Comparison of ENCODE assay signal across 28 cellular contexts in genomic region chr13:76709851-76710250, GRCh38.
"Had no signal": no experiment of that assay in that cellular context is flagged by ENCODE, and none has a peak within 500 bp of the region (broad histone marks: within the 10 kb centered on the region; RNA-seq: fewer than 3 reads in every experiment).

No MANE protein-coding gene starts in this region.

- H3K27me3 ChIP-seq: esophagus muscularis mucosa, right atrium auricular region, suprapubic skin, vagina had no signal

- H3K36me3 Mint-ChIP-seq: activated naive CD4-positive, alpha-beta T cell treated with anti-CD3 and anti-CD28 coated beads, Interleukin-2, amount 10 ng/mL, durations not matched to agents 7 days and 5 days; naive B cell had no signal

- H3K4me3 ChIP-seq: esophagus muscularis mucosa, prostate gland, right atrium auricular region, skin epidermis, suprapubic skin, vagina had no signal

- DNase-seq: activated CD4-positive, alpha-beta T cell treated with anti-CD3 and anti-CD28 coated beads, Interleukin-2, amount 10 ng/mL, durations not matched to agents 7 days and 5 days; activated CD8-positive, alpha-beta memory T cell treated with anti-CD3 and anti-CD28 coated beads, Interleukin-2, amount 50 U/mL, for 4 hours; activated naive CD4-positive, alpha-beta T cell treated with anti-CD3 and anti-CD28 coated beads, Interleukin-2, amount 10 ng/mL, durations not matched to agents 7 days and 5 days; activated naive CD8-positive, alpha-beta T cell treated with anti-CD3 and anti-CD28 coated beads, Interleukin-2, amount 50 U/mL, for 24 hours; activated T-cell treated with anti-CD3 and anti-CD28 coated beads, Interleukin-2, amount 50 U/mL, for 4 hours; anterior cingulate cortex; cerebellar nuclear complex; effector memory CD4-positive, alpha-beta T cell; foreskin melanocyte; glutamatergic neuron; hippocampal formation; islet precursor cell; left colon; naive B cell; stimulated activated CD4-positive, alpha-beta T cell treated with anti-CD3 and anti-CD28 coated beads, Interleukin-15, amount 100 ng/mL, for 24 hours; stimulated activated CD4-positive, alpha-beta T cell treated with anti-CD3 and anti-CD28 coated beads, Interleukin-2, amount 100 ng/mL, for 48 hours; stimulated activated naive CD8-positive, alpha-beta T cell treated with anti-CD3 and anti-CD28 coated beads, Interleukin-15, amount 100 ng/mL, for 72 hours; trophoblast cell had no signal

- ATAC-seq: activated CD4-positive, CD25-positive, alpha-beta regulatory T cell treated with anti-CD3 and anti-CD28 coated beads, Interleukin-2, amount 50 U/mL, for 24 hours; activated naive CD8-positive, alpha-beta T cell treated with anti-CD3 and anti-CD28 coated beads, Interleukin-2, amount 50 U/mL, for 24 hours; activated T-cell treated with anti-CD3 and anti-CD28 coated beads, Interleukin-2, amount 50 U/mL, for 4 hours; left colon; stimulated activated naive CD8-positive, alpha-beta T cell treated with anti-CD3 and anti-CD28 coated beads, Interleukin-15, amount 100 ng/mL, for 72 hours had no signal

- H3K4me3 Mint-ChIP-seq: activated CD4-positive, alpha-beta T cell treated with anti-CD3 and anti-CD28 coated beads, Interleukin-2, amount 10 ng/mL, durations not matched to agents 7 days and 5 days; activated naive CD4-positive, alpha-beta T cell treated with anti-CD3 and anti-CD28 coated beads, Interleukin-2, amount 10 ng/mL, durations not matched to agents 7 days and 5 days; activated naive CD8-positive, alpha-beta T cell treated with anti-CD3 and anti-CD28 coated beads, Interleukin-2, amount 50 U/mL, for 24 hours; activated T-cell treated with anti-CD3 and anti-CD28 coated beads, Interleukin-2, amount 50 U/mL, for 4 hours; naive B cell; neural crest cell; stimulated activated naive CD8-positive, alpha-beta T cell treated with anti-CD3 and anti-CD28 coated beads, Interleukin-15, amount 100 ng/mL, for 72 hours; T-helper 1 cell treated with Interleukin-12 subunit alpha and Interleukin-12 subunit beta and Interleukin-4 antibody, amounts not matched to agents 30 μg/mL and 1 μg/mL, for 36 hours had no signal

- H3K9me3 Mint-ChIP-seq: activated CD4-positive, alpha-beta T cell treated with anti-CD3 and anti-CD28 coated beads, Interleukin-2, amount 10 ng/mL, durations not matched to agents 7 days and 5 days; activated naive CD4-positive, alpha-beta T cell treated with anti-CD3 and anti-CD28 coated beads, Interleukin-2, amount 10 ng/mL, durations not matched to agents 7 days and 5 days; activated naive CD8-positive, alpha-beta T cell treated with anti-CD3 and anti-CD28 coated beads, Interleukin-2, amount 50 U/mL, for 24 hours; activated T-cell treated with anti-CD3 and anti-CD28 coated beads, Interleukin-2, amount 50 U/mL, for 4 hours; naive B cell; stimulated activated naive CD8-positive, alpha-beta T cell treated with anti-CD3 and anti-CD28 coated beads, Interleukin-15, amount 100 ng/mL, for 72 hours; T-helper 1 cell treated with Interleukin-12 subunit alpha and Interleukin-12 subunit beta and Interleukin-4 antibody, amounts not matched to agents 30 μg/mL and 1 μg/mL, for 36 hours had no signal

- H3K27me3 Mint-ChIP-seq: activated CD4-positive, alpha-beta T cell treated with anti-CD3 and anti-CD28 coated beads, Interleukin-2, amount 10 ng/mL, durations not matched to agents 7 days and 5 days; activated naive CD4-positive, alpha-beta T cell treated with anti-CD3 and anti-CD28 coated beads, Interleukin-2, amount 10 ng/mL, durations not matched to agents 7 days and 5 days; activated naive CD8-positive, alpha-beta T cell treated with anti-CD3 and anti-CD28 coated beads, Interleukin-2, amount 50 U/mL, for 24 hours; naive B cell; stimulated activated naive CD8-positive, alpha-beta T cell treated with anti-CD3 and anti-CD28 coated beads, Interleukin-15, amount 100 ng/mL, for 72 hours had no signal

- H3K9me3 ChIP-seq: esophagus muscularis mucosa, prostate gland, right atrium auricular region, suprapubic skin, vagina had no signal

- H3K36me3 ChIP-seq: esophagus muscularis mucosa, prostate gland, right atrium auricular region, suprapubic skin, vagina had no signal

- H3K27ac ChIP-seq: prostate gland, right atrium auricular region, vagina had no signal

- H3K4me1 ChIP-seq: prostate gland, vagina had no signal

- H3K27ac Mint-ChIP-seq: activated CD4-positive, alpha-beta T cell treated with anti-CD3 and anti-CD28 coated beads, Interleukin-2, amount 10 ng/mL, durations not matched to agents 7 days and 5 days; activated naive CD4-positive, alpha-beta T cell treated with anti-CD3 and anti-CD28 coated beads, Interleukin-2, amount 10 ng/mL, durations not matched to agents 7 days and 5 days; activated naive CD8-positive, alpha-beta T cell treated with anti-CD3 and anti-CD28 coated beads, Interleukin-2, amount 50 U/mL, for 24 hours; naive B cell; stimulated activated naive CD8-positive, alpha-beta T cell treated with anti-CD3 and anti-CD28 coated beads, Interleukin-15, amount 100 ng/mL, for 72 hours; T-helper 1 cell treated with Interleukin-12 subunit alpha and Interleukin-12 subunit beta and Interleukin-4 antibody, amounts not matched to agents 30 μg/mL and 1 μg/mL, for 36 hours had no signal

- H3K4me1 Mint-ChIP-seq: activated CD4-positive, alpha-beta T cell treated with anti-CD3 and anti-CD28 coated beads, Interleukin-2, amount 10 ng/mL, durations not matched to agents 7 days and 5 days; activated naive CD4-positive, alpha-beta T cell treated with anti-CD3 and anti-CD28 coated beads, Interleukin-2, amount 10 ng/mL, durations not matched to agents 7 days and 5 days; activated naive CD8-positive, alpha-beta T cell treated with anti-CD3 and anti-CD28 coated beads, Interleukin-2, amount 50 U/mL, for 24 hours; naive B cell; neural crest cell; stimulated activated naive CD8-positive, alpha-beta T cell treated with anti-CD3 and anti-CD28 coated beads, Interleukin-15, amount 100 ng/mL, for 72 hours had no signal

- FAIRE-seq: endothelial cell of umbilical vein had no signal
